Comparison of ENCODE assay signal across 2 cellular contexts in genomic region chr4:150418757-150419410, GRCh38.
TF ChIP-seq lines count a peak whose summit lies in the region.

No MANE protein-coding gene starts in this region.

TF ChIP-seq in HepG2, 621 proteins besides CTCF, POLR2A, EP300 and RAD21:
- TF ChIP-seq ZNF770 (CRISPR knock-in tag; IDR thresholded peaks at IDR 0.05), result no peak
- TF ChIP-seq DPF2 (CRISPR knock-in tag; IDR thresholded peaks at IDR 0.05; ENCODE audit: borderline replicate concordance, low read depth), result no peak
- peak; percentile 62 for TF ChIP-seq MAFF (IDR thresholded peaks at IDR 0.05; ENCODE audit: low read depth, low read length)
- TF ChIP-seq NCOA1 (CRISPR knock-in tag; IDR thresholded peaks at IDR 0.05), result no peak
- no peak for TF ChIP-seq FOXP4 (CRISPR knock-in tag; IDR thresholded peaks at IDR 0.05)
- TF ChIP-seq TP53 (CRISPR knock-in tag; conservative IDR thresholded peaks at IDR 0.05), result no peak
- no peak for TF ChIP-seq ZMYM3 (CRISPR knock-in tag; IDR thresholded peaks at IDR 0.05)
- TF ChIP-seq ZNF501 (CRISPR knock-in tag; IDR thresholded peaks at IDR 0.05), result no peak
- no peak for TF ChIP-seq BRCA1 (CRISPR knock-in tag; IDR thresholded peaks at IDR 0.05)
- TF ChIP-seq ZNF567 (CRISPR knock-in tag; IDR thresholded peaks at IDR 0.05; ENCODE audit: borderline replicate concordance), result no peak
- TF ChIP-seq SATB2 (CRISPR knock-in tag; IDR thresholded peaks at IDR 0.05), result no peak
- TF ChIP-seq ZNF678 (CRISPR knock-in tag; IDR thresholded peaks at IDR 0.05), result no peak
- no peak for TF ChIP-seq ZNF629 (CRISPR knock-in tag; conservative IDR thresholded peaks at IDR 0.05)
- TF ChIP-seq DBP (CRISPR knock-in tag; IDR thresholded peaks at IDR 0.05; ENCODE audit: not compliant biosample characterization), result no peak
- TF ChIP-seq FUBP1 (CRISPR knock-in tag; IDR thresholded peaks at IDR 0.05; ENCODE audit: borderline replicate concordance), result no peak
- TF ChIP-seq ZHX1 (CRISPR knock-in tag; IDR thresholded peaks at IDR 0.05; ENCODE audit: low read depth), result no peak
- TF ChIP-seq MAFK (conservative IDR thresholded peaks at IDR 0.05 in 1 of 2, IDR thresholded peaks at IDR 0.05 in 1 of 2; ENCODE audit: low read length in 2 of 2), result peak; percentile 67 to 79
TF ChIP-seq in HepG2: peak in this region for 2.

TF ChIP-seq in K562, 482 proteins besides CTCF, POLR2A, EP300 and RAD21:
- TF ChIP-seq ZC3H8 (IDR thresholded peaks at IDR 0.05) (no peak), NEUROD1 (IDR thresholded peaks at IDR 0.05; ENCODE audit: borderline replicate concordance, low read depth, low read length, partially characterized antibody) (no peak), ZNF316 (IDR thresholded peaks at IDR 0.05) (peak; percentile 85), MAFF (IDR thresholded peaks at IDR 0.05; ENCODE audit: low read length) (0 out of 2 replicates have a peak, but pooled peaks have one; percentile 31), MAFG (tag; conservative IDR thresholded peaks at IDR 0.05) (peak; percentile 51; the same call in 1 of the 2 replicates), MAFK (IDR thresholded peaks at IDR 0.05; ENCODE audit: low read length) (peak; percentile 27; the same call in 1 of the 2 replicates), C11orf30 (IDR thresholded peaks at IDR 0.05; ENCODE audit: low read depth) (peak; percentile 76)
TF ChIP-seq in K562: peak in this region for 5.
